In genomic region chr15:43492673-43493601, GRCh38 we compare ENCODE assay signal across 8 cellular contexts. TPM values are rescaled to one million over a fixed set of nuclear protein-coding genes. Genes with fewer than 3 reads are reported as not detected.
DNase-seq lines count a peak whose midpoint lies in the region; ATAC-seq and TF ChIP-seq lines count a peak whose summit lies in the region.

TP53BP1 (minus strand) TSS chr15:43493156; CDS start chr15:43493043, 113 bp downstream.

- H3K9me3 ChIP-seq in WERI-Rb-1 (ENCODE audit: severe bottlenecking): no peaks in the 10 kb centered on the region
- no peaks in the 10 kb centered on the region for H3K9me3 ChIP-seq in breast epithelium
- no peaks in the 10 kb centered on the region for H3K9me3 ChIP-seq in iPS-18a (ENCODE audit: control insufficient read depth, low read depth, low read length)
- no peaks in the 10 kb centered on the region for H3K9me3 ChIP-seq in skeletal muscle satellite cell (replicated peaks; ENCODE audit: low read length)

- no peak for TF ChIP-seq CTCF in WERI-Rb-1 (IDR thresholded peaks at IDR 0.05; ENCODE audit: low read depth, low read length)
- TF ChIP-seq CTCF in breast epithelium (IDR thresholded peaks at IDR 0.05): no peak

- H3K4me3 ChIP-seq in WERI-Rb-1 (ENCODE audit: low read depth, low read length) (peak within 1 kb of the TSS; percentile 92), breast epithelium (peak within 1 kb of the TSS; percentile 81 to 90 (median 82)), iPS-18a (ENCODE audit: low read length) (peak within 1 kb of the TSS; percentile 85), skeletal muscle satellite cell (ENCODE audit: low read length) (peak within 1 kb of the TSS; percentile 90)

- intact Hi-C loops in breast epithelium (cut with DNase I; ENCODE audit: low total_unique reads): no loop called here

- ATAC-seq in GM18873 (IDR thresholded peaks at IDR 0.05; ENCODE audit: low FRiP score, unreplicated experiment) (peak; percentile 80), HG03139 (IDR thresholded peaks at IDR 0.05; ENCODE audit: unreplicated experiment) (peak; percentile 94)

- no peak for TF ChIP-seq POLR2A in breast epithelium (IDR thresholded peaks at IDR 0.05)

- H3K9ac ChIP-seq in iPS-18a (ENCODE audit: low read length) (peak within 1 kb of the TSS; percentile 84), skeletal muscle satellite cell (ENCODE audit: low read depth, low read length) (peak within 1 kb of the TSS; percentile 82)

- peak within 1 kb of the TSS; percentile 79 for H3K4me2 ChIP-seq in skeletal muscle satellite cell (ENCODE audit: low read length)

- H3K36me3 ChIP-seq in WERI-Rb-1 (peaks cover 39% of the 10 kb centered on the region), breast epithelium (no peaks in the 10 kb centered on the region), iPS-18a (ENCODE audit: control insufficient read depth, low read depth, low read length) (peaks cover 37% of the 10 kb centered on the region), skeletal muscle satellite cell (ENCODE audit: insufficient read depth, low read length) (peaks cover 25% of the 10 kb centered on the region)

- H3K27me3 ChIP-seq in WERI-Rb-1 (ENCODE audit: insufficient read depth, low read depth, severe bottlenecking) (no peaks in the 10 kb centered on the region), breast epithelium (no peaks in the 10 kb centered on the region), iPS-18a (ENCODE audit: control insufficient read depth, insufficient read depth, low read length) (no peaks in the 10 kb centered on the region), skeletal muscle satellite cell (ENCODE audit: control insufficient read depth, insufficient read depth, low read length) (no peaks in the 10 kb centered on the region)

- in situ Hi-C loops in ACHN (cut with HindIII; ENCODE audit: low pct_ligation_motif_present, low pct_unique_long_range_greater_than_20kb, low sequenced_read_pairs): no loop called here

- H3K4me1 ChIP-seq in breast epithelium (peaks cover 0 to 10% of the 10 kb centered on the region in 2 donors), iPS-18a (ENCODE audit: control insufficient read depth, low read depth, low read length) (peaks cover 21% of the 10 kb centered on the region), skeletal muscle satellite cell (ENCODE audit: control insufficient read depth, insufficient read depth, low read length) (peaks cover 18% of the 10 kb centered on the region)

- H3K27ac ChIP-seq in WERI-Rb-1 (peak within 1 kb of the TSS; percentile 80), breast epithelium (peak within 1 kb of the TSS; percentile 91 to 94), iPS-18a (ENCODE audit: low read length) (peak within 1 kb of the TSS; percentile 81)

- DNase-seq in ACHN (peak; percentile 92), NCI-H2227 (lab: John Stamatoyannopoulos, UW; ENCODE audit: unreplicated experiment) (peak; percentile 95), WERI-Rb-1 (peak; percentile 97), breast epithelium (ENCODE audit: low spot score in 2 of 2) (peak; percentile 95 to 96)

RNA-seq across cellular contexts. Expression of gene TP53BP1, which starts in this region (rescaled TPM):
- 10 to 100 TPM; 30.1 to 65.5 (median 60.9) TPM for total RNA-seq in breast epithelium
- total RNA-seq in skeletal muscle satellite cell (2012; rRNA removed): 41.5 and 55.0 TPM in 2 replicates

Comparison
In these comparisons a context has a peak if more than half of its experiments do, and no peak if none do; other contexts are left out.
1. Peak in every context shown above with its lines: DNase-seq, ATAC-seq, H3K4me3 ChIP-seq and H3K27ac ChIP-seq.